In genomic region chr19:44925114-44925891, GRCh38 we compare ENCODE assay signal across 8 cellular contexts. TPM values are rescaled to one million over a fixed set of nuclear protein-coding genes. Genes with fewer than 3 reads are reported as not detected.
DNase-seq lines count a peak whose midpoint lies in the region; ATAC-seq and TF ChIP-seq lines count a peak whose summit lies in the region.
"Had no signal": no experiment of that assay in that cellular context is flagged by ENCODE, and none has a peak within 500 bp of the region (broad histone marks: within the 10 kb centered on the region; RNA-seq: fewer than 3 reads in every experiment).

No MANE protein-coding gene starts in this region.

- DNase-seq in HuH-7 (ENCODE audit: low spot score) (peak; percentile 53), fibroblast of mammary gland (ENCODE audit: low read depth) (peak; percentile 84), posterior cingulate gyrus (peak; percentile 62 to 96 (median 79)), NCI-H146 treated with DMSO at 0.1 percent for 48 hours (lab: John Stamatoyannopoulos, UW; ENCODE audit: unreplicated experiment) (no peak), NCI-H82 (lab: John Stamatoyannopoulos, UW) (no peak)
- DNase-seq in CD8-positive, alpha-beta T cell, result no peak

- H3K4me3 Mint-ChIP-seq in CD8-positive, alpha-beta T cell, result no peak overlapping the region

- TF ChIP-seq CTCF in fibroblast of mammary gland (conservative IDR thresholded peaks at IDR 0.05; ENCODE audit: control insufficient read depth, insufficient read depth, low read depth, low read length), result no peak
- TF ChIP-seq CTCF in CD8-positive, alpha-beta T cell (IDR thresholded peaks at IDR 0.05), result no peak

- H3K27ac Mint-ChIP-seq in CD8-positive, alpha-beta T cell, result no peak overlapping the region

- CTCF ChIA-PET in CD8-positive, alpha-beta T cell (lab: Charles Lee), result interaction anchor here (1.1 kb wide), 1 partner anchor 26 kb away, joined by 3 read pairs; no protein-coding TSS in a partner anchor

- H3K4me1 Mint-ChIP-seq in CD8-positive, alpha-beta T cell (ENCODE audit: low read depth), result peaks cover 6% of the 10 kb centered on the region

- no peaks in the 10 kb centered on the region for H3K9me3 ChIP-seq in CD8-positive, alpha-beta T cell (ENCODE audit: low read length)
- H3K9me3 ChIP-seq: SJSA1 had no signal

- H3K4me3 ChIP-seq in fibroblast of mammary gland (ENCODE audit: control insufficient read depth, low read depth, low read length), result no peak overlapping the region
- no peak overlapping the region for H3K4me3 ChIP-seq in CD8-positive, alpha-beta T cell (ENCODE audit: low read depth, low read length)
- H3K4me3 ChIP-seq: cardiac muscle cell, SJSA1 had no signal

- POLR2A ChIA-PET in CD8-positive, alpha-beta T cell (lab: Charles Lee), result no interaction called here

- H3K4me1 ChIP-seq in CD8-positive, alpha-beta T cell (ENCODE audit: insufficient read depth, low read length), result peaks cover 5% of the 10 kb centered on the region

- peaks cover 28% of the 10 kb centered on the region for H3K27me3 Mint-ChIP-seq in CD8-positive, alpha-beta T cell (ENCODE audit: low read depth)

- H3K27me3 ChIP-seq in CD8-positive, alpha-beta T cell (ENCODE audit: insufficient read depth, low read length), result no peaks in the 10 kb centered on the region
- H3K27me3 ChIP-seq: cardiac muscle cell, SJSA1 had no signal

- H3K27ac ChIP-seq in CD8-positive, alpha-beta T cell (ENCODE audit: low read depth, low read length), result no peak overlapping the region
- H3K27ac ChIP-seq: cardiac muscle cell, SJSA1 had no signal

- H3K36me3 Mint-ChIP-seq in CD8-positive, alpha-beta T cell, result no peaks in the 10 kb centered on the region

- no peak for ATAC-seq in CD8-positive, alpha-beta T cell

- intact Hi-C loops in posterior cingulate gyrus (cut with DNase I), result no loop called here
- intact Hi-C loops in CD8-positive, alpha-beta T cell (cut with DNase I, micrococcal nuclease), result no loop called here

- H3K36me3 ChIP-seq in CD8-positive, alpha-beta T cell (ENCODE audit: insufficient read depth, low read length), result no peaks in the 10 kb centered on the region
- H3K36me3 ChIP-seq: cardiac muscle cell, SJSA1 had no signal

- no peaks in the 10 kb centered on the region for H3K9me3 Mint-ChIP-seq in CD8-positive, alpha-beta T cell

RNA-seq across cellular contexts. Expression of gene APOC1, which starts 10.9 kb away (rescaled TPM):
- not detected for total RNA-seq in CD8-positive, alpha-beta T cell
- total RNA-seq: SJSA1 had no signal

RNA-seq across cellular contexts. Expression of gene APOC4, which starts 16.7 kb away (rescaled TPM):
- not detected for total RNA-seq in CD8-positive, alpha-beta T cell
- total RNA-seq: cardiac muscle cell, SJSA1 had no signal

RNA-seq across cellular contexts. Expression of gene APOE, which starts 19.7 kb away (rescaled TPM):
- 1 to 10 TPM; 5.0 TPM for total RNA-seq in CD8-positive, alpha-beta T cell

RNA-seq across cellular contexts. Expression of gene APOC2, which starts 20.5 kb away (rescaled TPM):
- not detected for total RNA-seq in CD8-positive, alpha-beta T cell
- total RNA-seq: cardiac muscle cell, SJSA1 had no signal

RNA-seq across cellular contexts. Expression of gene CLPTM1, which starts 29.9 kb away (rescaled TPM):
- total RNA-seq in CD8-positive, alpha-beta T cell, result 100 to 1,000 TPM; 108 to 113 TPM

Comparison
In these comparisons a context has a peak if more than half of its experiments do, and no peak if none do; other contexts are left out.
1. DNase-seq: peak in HuH-7 (single experiment), fibroblast of mammary gland (single experiment) and posterior cingulate gyrus (10 of 10); none in NCI-H146 treated with DMSO at 0.1 percent for 48 hours (single experiment), NCI-H82 (single experiment) and CD8-positive, alpha-beta T cell (0 of 7).